In the genomic region with DNA sequence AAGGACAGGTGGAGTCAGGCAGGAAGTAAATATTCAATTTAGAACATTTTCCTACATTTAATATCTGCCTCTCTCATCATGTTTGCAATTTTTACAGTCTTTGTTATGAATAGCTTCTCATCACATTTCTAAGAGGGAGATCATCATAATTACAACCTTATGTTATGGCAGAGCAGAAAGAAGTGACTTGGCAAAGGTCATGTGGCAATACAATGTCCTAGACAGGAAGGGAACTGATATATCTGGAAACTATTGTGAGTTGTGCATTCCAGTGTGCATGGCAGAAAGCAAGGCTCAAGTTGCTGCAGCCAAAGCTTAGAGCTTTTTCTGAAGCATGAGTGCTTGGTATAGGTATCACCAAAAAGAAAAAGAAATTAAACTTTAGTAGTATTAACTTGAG, we compare ENCODE assay signal across 25 cellular contexts. TPM values are rescaled to one million over a fixed set of nuclear protein-coding genes. Genes with fewer than 3 reads are reported as not detected.
DNase-seq lines count a peak whose midpoint lies in the region; TF ChIP-seq lines count a peak whose summit lies in the region.
"Had no signal": no experiment of that assay in that cellular context is flagged by ENCODE, and none has a peak within 500 bp of the region (broad histone marks: within the 10 kb centered on the region; RNA-seq: fewer than 3 reads in every experiment).

No MANE protein-coding gene starts in this region.

- H3K9me3 ChIP-seq in adrenal gland (replicated peaks in 1 of 3): no peaks in the 10 kb centered on the region
- H3K9me3 ChIP-seq in esophagus squamous epithelium: no peaks in the 10 kb centered on the region
- H3K9me3 ChIP-seq: BLaER1 treated with 17β-estradiol and CSF1 and Interleukin-3, amounts not matched to agents 10 nM and 100 nM; lower lobe of right lung; prostate gland; thyroid gland had no signal

- H3K4me3 ChIP-seq in ACC112 (ENCODE audit: low read depth, low read length) (no peak overlapping the region; the same call in 1 of the 2 replicates), brain microvascular endothelial cell (ENCODE audit: low read depth, low read length) (no peak overlapping the region), foreskin fibroblast (ENCODE audit: low read depth in 1 of 2, low read length in 2 of 2) (no peak overlapping the region), adrenal gland (no peak overlapping the region), esophagus squamous epithelium (no peak overlapping the region)
- H3K4me3 ChIP-seq: BLaER1 treated with 17β-estradiol and CSF1 and Interleukin-3, amounts not matched to agents 10 nM and 100 nM; lower lobe of right lung; prostate gland; thyroid gland had no signal

- in situ Hi-C loops in brain microvascular endothelial cell (cut with HindIII; ENCODE audit: low pct_ligation_motif_present, low sequenced_read_pairs): no loop called here

- peaks cover 5% of the 10 kb centered on the region for H3K27me3 Mint-ChIP-seq in activated CD4-positive, alpha-beta T cell treated with anti-CD3 and anti-CD28 coated beads, Interleukin-2, amount 10 ng/mL, durations not matched to agents 7 days and 5 days

- no peaks in the 10 kb centered on the region for H3K9me3 Mint-ChIP-seq in activated CD4-positive, alpha-beta T cell treated with anti-CD3 and anti-CD28 coated beads, Interleukin-2, amount 10 ng/mL, durations not matched to agents 7 days and 5 days
- H3K9me3 Mint-ChIP-seq: activated B cell treated with CpG ODN at 0.5 μM for 24 hours; activated CD4-positive, alpha-beta memory T cell treated with anti-CD3 and anti-CD28 coated beads for 36 hours; brain; endodermal cell had no signal

- no peaks in the 10 kb centered on the region for H3K27me3 ChIP-seq in ACC112 (ENCODE audit: insufficient read depth, low read length)
- no peaks in the 10 kb centered on the region for H3K27me3 ChIP-seq in brain microvascular endothelial cell (replicated peaks)
- no peaks in the 10 kb centered on the region for H3K27me3 ChIP-seq in adrenal gland
- no peaks in the 10 kb centered on the region for H3K27me3 ChIP-seq in esophagus squamous epithelium
- H3K27me3 ChIP-seq: BLaER1 treated with 17β-estradiol and CSF1 and Interleukin-3, amounts not matched to agents 10 nM and 100 nM; thyroid gland had no signal

- no peaks in the 10 kb centered on the region; the same call in 1 of the 2 replicates for H3K36me3 ChIP-seq in ACC112 (ENCODE audit: insufficient read depth, low read length)
- H3K36me3 ChIP-seq in brain microvascular endothelial cell (replicated peaks): no peaks in the 10 kb centered on the region
- no peaks in the 10 kb centered on the region for H3K36me3 ChIP-seq in adrenal gland (replicated peaks in 1 of 2)
- no peaks in the 10 kb centered on the region for H3K36me3 ChIP-seq in esophagus squamous epithelium
- H3K36me3 ChIP-seq: BLaER1 treated with 17β-estradiol and CSF1 and Interleukin-3, amounts not matched to agents 10 nM and 100 nM; lower lobe of right lung; prostate gland; thyroid gland had no signal

- POLR2A ChIA-PET in activated CD4-positive, alpha-beta T cell treated with anti-CD3 and anti-CD28 coated beads, Interleukin-2, amount 10 ng/mL, durations not matched to agents 7 days and 5 days (lab: Charles Lee): no interaction called here

- intact Hi-C loops in adrenal gland (cut with DNase I): no loop called here
- intact Hi-C loops in esophagus squamous epithelium (cut with DNase I): no loop called here

- peaks cover 39% of the 10 kb centered on the region for H3K4me1 ChIP-seq in ACC112 (ENCODE audit: control insufficient read depth, insufficient read depth, low read length, unreplicated experiment)
- H3K4me1 ChIP-seq in adrenal gland (replicated peaks in 1 of 2): no peaks in the 10 kb centered on the region
- no peaks in the 10 kb centered on the region for H3K4me1 ChIP-seq in esophagus squamous epithelium
- H3K4me1 ChIP-seq: BLaER1 treated with 17β-estradiol and CSF1 and Interleukin-3, amounts not matched to agents 10 nM and 100 nM; lower lobe of right lung; prostate gland; thyroid gland had no signal

- H3K79me2 ChIP-seq in ACC112 (ENCODE audit: control insufficient read depth, insufficient read depth, low read length, unreplicated experiment): no peaks in the 10 kb centered on the region

- no peak overlapping the region for H3K27ac Mint-ChIP-seq in activated CD4-positive, alpha-beta T cell treated with anti-CD3 and anti-CD28 coated beads, Interleukin-2, amount 10 ng/mL, durations not matched to agents 7 days and 5 days
- H3K27ac Mint-ChIP-seq: activated B cell treated with CpG ODN at 0.5 μM for 24 hours; activated CD4-positive, alpha-beta memory T cell treated with anti-CD3 and anti-CD28 coated beads for 36 hours; endodermal cell had no signal

- no peaks in the 10 kb centered on the region for H3K4me1 Mint-ChIP-seq in activated CD4-positive, alpha-beta T cell treated with anti-CD3 and anti-CD28 coated beads, Interleukin-2, amount 10 ng/mL, durations not matched to agents 7 days and 5 days
- H3K4me1 Mint-ChIP-seq: activated B cell treated with CpG ODN at 0.5 μM for 24 hours, endodermal cell, neural crest cell had no signal

- CTCF ChIA-PET in activated CD4-positive, alpha-beta T cell treated with anti-CD3 and anti-CD28 coated beads, Interleukin-2, amount 10 ng/mL, durations not matched to agents 7 days and 5 days (lab: Charles Lee): no interaction called here

- H3K4me3 Mint-ChIP-seq in activated CD4-positive, alpha-beta T cell treated with anti-CD3 and anti-CD28 coated beads, Interleukin-2, amount 10 ng/mL, durations not matched to agents 7 days and 5 days: no peak overlapping the region
- H3K4me3 Mint-ChIP-seq: activated B cell treated with CpG ODN at 0.5 μM for 24 hours; activated CD4-positive, alpha-beta memory T cell treated with anti-CD3 and anti-CD28 coated beads for 36 hours; brain; endodermal cell; neural crest cell had no signal

- no peaks in the 10 kb centered on the region for H3K36me3 Mint-ChIP-seq in activated CD4-positive, alpha-beta T cell treated with anti-CD3 and anti-CD28 coated beads, Interleukin-2, amount 10 ng/mL, durations not matched to agents 7 days and 5 days (ENCODE audit: low read depth)
- H3K36me3 Mint-ChIP-seq: activated CD4-positive, alpha-beta memory T cell treated with anti-CD3 and anti-CD28 coated beads for 36 hours; brain had no signal

- H2AFZ ChIP-seq in ACC112 (ENCODE audit: low read length, unreplicated experiment): peak overlapping the region; percentile 21

- TF ChIP-seq CTCF in brain microvascular endothelial cell (IDR thresholded peaks at IDR 0.05; ENCODE audit: low read depth, low read length, missing control alignments) (no peak), foreskin fibroblast (IDR thresholded peaks at IDR 0.05; ENCODE audit: low read depth, low read length) (no peak), adrenal gland (IDR thresholded peaks at IDR 0.05) (no peak), esophagus squamous epithelium (IDR thresholded peaks at IDR 0.05) (no peak)

- peak overlapping the region; percentile 64 for H3K27ac ChIP-seq in ACC112 (ENCODE audit: low read depth, low read length)
- H3K27ac ChIP-seq in brain microvascular endothelial cell: peak overlapping the region; percentile 21
- no peak overlapping the region for H3K27ac ChIP-seq in adrenal gland
- no peak overlapping the region for H3K27ac ChIP-seq in esophagus squamous epithelium
- H3K27ac ChIP-seq: BLaER1 treated with 17β-estradiol and CSF1 and Interleukin-3, amounts not matched to agents 10 nM and 100 nM; lower lobe of right lung; prostate gland; thyroid gland had no signal

- TF ChIP-seq POLR2A in adrenal gland (IDR thresholded peaks at IDR 0.05) (no peak), esophagus squamous epithelium (IDR thresholded peaks at IDR 0.05) (no peak)

- peak; percentile 54 for DNase-seq in GM04504 (ENCODE audit: low read depth)
- no peak for DNase-seq in brain microvascular endothelial cell
- peak; percentile 89 to 93 for DNase-seq in foreskin fibroblast
- no peak for DNase-seq in activated CD4-positive, alpha-beta T cell treated with anti-CD3 and anti-CD28 coated beads, Interleukin-2, amount 10 ng/mL, durations not matched to agents 7 days and 5 days
- no peak for DNase-seq in adrenal gland
- DNase-seq in stimulated activated CD4-positive, alpha-beta T cell treated with anti-CD3 and anti-CD28 coated beads, Interleukin-2, amount 100 ng/mL, for 48 hours: no peak
- no peak for DNase-seq in esophagus squamous epithelium (lab: John Stamatoyannopoulos, UW)
- DNase-seq: activated B cell treated with CpG ODN at 0.5 μM for 24 hours; activated CD4-positive, alpha-beta memory T cell treated with anti-CD3 and anti-CD28 coated beads for 36 hours; activated effector memory CD4-positive, alpha-beta T cell treated with Interleukin-2 at 50 U/mL for 16 hours; Calu3; endodermal cell; Kasumi-1; lower lobe of right lung; NCI-H1694; NCI-H2227 treated with DMSO at 0.1 percent for 48 hours; small intestine; stimulated activated naive CD4-positive, alpha-beta T cell; thyroid gland had no signal

RNA-seq across cellular contexts. Expression of gene PRRX1, which starts 43.8 kb away (rescaled TPM):
- total RNA-seq in activated CD4-positive, alpha-beta T cell treated with anti-CD3 and anti-CD28 coated beads, Interleukin-2, amount 10 ng/mL, durations not matched to agents 7 days and 5 days: not detected
- total RNA-seq in adrenal gland (10 to 100 TPM in 7 of 8 donors, 1 to 10 TPM in 1; 7.3 to 23.4 (median 16.4) TPM), esophagus squamous epithelium (10 to 100 TPM in 2 of 4 donors, 1 to 10 TPM in 2; 2.2 to 20.4 (median 10.3) TPM)
- polyA plus RNA-seq in adrenal gland: 10 to 100 TPM in 1 of 3 donors, 1 to 10 TPM in 2; 6.8 to 11.7 (median 7.9) TPM
- total RNA-seq: activated B cell treated with CpG ODN at 0.5 μM for 24 hours; activated CD4-positive, alpha-beta memory T cell treated with anti-CD3 and anti-CD28 coated beads for 36 hours; endodermal cell had no signal
- polyA plus RNA-seq: keratinocyte had no signal

Comparison
In these comparisons a context has a peak if more than half of its experiments do, and no peak if none do; other contexts are left out.
1. H3K27ac ChIP-seq: peak in ACC112 (single experiment) and brain microvascular endothelial cell (single experiment); none in adrenal gland (0 of 5) and esophagus squamous epithelium (0 of 4).
2. DNase-seq: peak in GM04504 (single experiment) and foreskin fibroblast (2 of 2); none in brain microvascular endothelial cell (single experiment), activated CD4-positive, alpha-beta T cell treated with anti-CD3 and anti-CD28 coated beads, Interleukin-2, amount 10 ng/mL, durations not matched to agents 7 days and 5 days (single experiment), adrenal gland (0 of 7), stimulated activated CD4-positive, alpha-beta T cell treated with anti-CD3 and anti-CD28 coated beads, Interleukin-2, amount 100 ng/mL, for 48 hours (0 of 2) and esophagus squamous epithelium (single experiment).